In the genomic region with DNA sequence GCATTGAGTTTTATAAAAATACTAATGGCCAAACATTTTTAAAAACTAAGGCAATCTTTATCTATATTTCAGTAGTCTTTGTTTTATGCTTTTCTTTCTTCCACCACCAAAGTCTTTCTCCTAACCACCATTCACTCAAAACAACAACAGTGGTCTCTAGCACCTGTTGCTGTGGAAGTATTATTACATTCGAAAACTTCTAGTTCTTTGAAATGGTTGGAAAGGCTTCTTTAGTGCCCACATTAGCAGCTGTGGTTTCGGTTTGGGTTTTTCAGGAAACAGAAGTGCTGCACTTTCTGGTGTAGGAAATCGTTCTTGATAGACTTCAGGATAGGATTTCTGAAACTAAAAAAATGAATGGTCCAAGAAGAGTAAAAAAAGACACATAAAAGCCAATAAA, we compare ENCODE assay signal across 9 cellular contexts.
DNase-seq lines count a peak whose midpoint lies in the region; ATAC-seq, FAIRE-seq and TF ChIP-seq lines count a peak whose summit lies in the region.
"Had no signal": no experiment of that assay in that cellular context is flagged by ENCODE, and none has a peak within 500 bp of the region (broad histone marks: within the 10 kb centered on the region; RNA-seq: fewer than 3 reads in every experiment).

No MANE protein-coding gene starts in this region.

- H3K36me3 ChIP-seq in H7 (replicated peaks; ENCODE audit: control insufficient read depth, insufficient read depth, low read length) (peaks cover 1% of the 10 kb centered on the region), small intestine (ENCODE audit: control insufficient read depth in 2 of 2, insufficient read depth in 2 of 2, low read length in 2 of 2) (peaks cover 0 to 2% of the 10 kb centered on the region in 2 donors)

- FAIRE-seq in small intestine (lab: Jason Lieb, UNC): no peak

- no peak for TF ChIP-seq CTCF in coronary artery (IDR thresholded peaks at IDR 0.05)

- H3K27me3 ChIP-seq in H7 (ENCODE audit: control insufficient read depth, insufficient read depth, low read length) (no peaks in the 10 kb centered on the region), small intestine (ENCODE audit: control insufficient read depth in 2 of 2, insufficient read depth in 2 of 2, low read length in 2 of 2) (no peaks in the 10 kb centered on the region)

- H3K27ac ChIP-seq in coronary artery (no peak overlapping the region), small intestine (ENCODE audit: low read depth in 1 of 2, low read length in 1 of 2) (no peak overlapping the region)

- no peaks in the 10 kb centered on the region for H3K4me1 ChIP-seq in small intestine (ENCODE audit: control insufficient read depth in 2 of 2, insufficient read depth in 1 of 2, low read depth in 1 of 2, low read length in 1 of 2)

- DNase-seq in coronary artery (ENCODE audit: low spot score) (no peak), H7 (no peak), NCI-H2227 treated with DMSO at 0.1 percent for 48 hours (lab: John Stamatoyannopoulos, UW) (no peak), hypothalamus (lab: John Stamatoyannopoulos, UW) (no peak), small intestine (no peak)
- DNase-seq: NCI-H226 had no signal

- no peaks in the 10 kb centered on the region for H3K9me3 ChIP-seq in small intestine (ENCODE audit: control insufficient read depth, low read depth)

- 44 to 79% (median 65%) methylated on average over 3 of the region's 3 CpGs for WGBS in small intestine, 3 donors

- peak; percentile 79 for ATAC-seq in GM18502 (IDR thresholded peaks at IDR 0.05; ENCODE audit: poor library complexity, unreplicated experiment)
- ATAC-seq in GM21529 (IDR thresholded peaks at IDR 0.05; ENCODE audit: unreplicated experiment): peak; percentile 79
- ATAC-seq in HG03520 (IDR thresholded peaks at IDR 0.05; ENCODE audit: unreplicated experiment): peak; percentile 81

- H3K4me3 ChIP-seq in coronary artery (peak overlapping the region; percentile 18), H7 (ENCODE audit: insufficient read depth, low read depth, low read length) (no peak overlapping the region), small intestine (ENCODE audit: low read depth in 1 of 2, low read length in 2 of 2) (no peak overlapping the region)
